Comparison of ENCODE assay signal across 37 cellular contexts in the genomic region with DNA sequence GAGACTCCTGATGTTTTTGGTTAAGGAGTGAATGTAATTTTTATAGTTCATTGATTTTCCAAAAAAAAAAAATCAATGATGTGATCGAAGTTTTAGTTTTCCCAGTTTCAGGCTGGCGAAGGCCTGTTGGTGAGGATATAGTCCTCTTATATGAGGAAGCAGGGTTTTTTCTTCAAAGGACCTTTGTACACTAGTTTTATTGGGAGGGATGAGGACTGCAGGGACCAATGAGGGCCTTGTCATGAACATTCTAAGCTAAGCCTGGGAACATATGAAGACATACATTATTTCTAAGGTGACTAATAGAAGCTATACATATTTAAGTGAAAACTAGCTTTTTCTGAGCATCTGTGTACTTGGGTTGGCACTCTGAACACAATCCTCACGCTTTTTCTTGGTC. TPM values are rescaled to one million over a fixed set of nuclear protein-coding genes. Genes with fewer than 3 reads are reported as not detected.
"Had no signal": no experiment of that assay in that cellular context is flagged by ENCODE, and none has a peak within 500 bp of the region (broad histone marks: within the 10 kb centered on the region; RNA-seq: fewer than 3 reads in every experiment).

No MANE protein-coding gene starts in this region.

- H3K4me1 Mint-ChIP-seq: activated B cell treated with CpG ODN at 0.5 μM for 24 hours; activated CD8-positive, alpha-beta memory T cell treated with anti-CD3 and anti-CD28 coated beads, Interleukin-2, amount 10 ng/mL, durations not matched to agents 7 days and 5 days; activated naive CD4-positive, alpha-beta T cell treated with anti-CD3 and anti-CD28 coated beads, Interleukin-2, amount 50 U/mL, for 24 hours; activated naive CD8-positive, alpha-beta T cell treated with anti-CD3 and anti-CD28 coated beads for 36 hours; activated naive CD8-positive, alpha-beta T cell treated with anti-CD3 and anti-CD28 coated beads, Interleukin-2, amount 50 U/mL, for 24 hours; brain; T-helper 17 cell had no signal

- FAIRE-seq: endometrium, endothelial cell of umbilical vein had no signal

- H3K27ac ChIP-seq: adrenal gland, ascending aorta, breast epithelium, cardiac muscle cell, colonic mucosa, epithelial cell of prostate, esophagus squamous epithelium, gastroesophageal sphincter, WERI-Rb-1 had no signal

- H3K4me3 ChIP-seq: adrenal gland, ascending aorta, breast epithelium, cardiac muscle cell, colonic mucosa, esophagus squamous epithelium, gastroesophageal sphincter had no signal

- H3K9me3 ChIP-seq: adrenal gland, ascending aorta, breast epithelium, colonic mucosa, esophagus squamous epithelium, gastroesophageal sphincter had no signal

- H3K27me3 Mint-ChIP-seq: activated B cell treated with CpG ODN at 0.5 μM for 24 hours; activated CD4-positive, alpha-beta memory T cell treated with anti-CD3 and anti-CD28 coated beads for 36 hours; activated CD8-positive, alpha-beta memory T cell treated with anti-CD3 and anti-CD28 coated beads, Interleukin-2, amount 10 ng/mL, durations not matched to agents 7 days and 5 days; activated naive CD4-positive, alpha-beta T cell treated with anti-CD3 and anti-CD28 coated beads, Interleukin-2, amount 50 U/mL, for 24 hours; activated naive CD8-positive, alpha-beta T cell treated with anti-CD3 and anti-CD28 coated beads for 36 hours; activated naive CD8-positive, alpha-beta T cell treated with anti-CD3 and anti-CD28 coated beads, Interleukin-2, amount 50 U/mL, for 24 hours; T-helper 17 cell had no signal

- DNase-seq: activated B cell treated with CpG ODN at 0.5 μM for 24 hours; activated CD4-positive, alpha-beta memory T cell treated with anti-CD3 and anti-CD28 coated beads for 36 hours; activated CD4-positive, alpha-beta T cell treated with anti-CD3 and anti-CD28 coated beads for 48 hours; activated CD8-positive, alpha-beta memory T cell treated with anti-CD3 and anti-CD28 coated beads, Interleukin-2, amount 10 ng/mL, durations not matched to agents 7 days and 5 days; activated CD8-positive, alpha-beta memory T cell treated with anti-CD3 and anti-CD28 coated beads, Interleukin-2, amount 50 U/mL, for 4 hours; activated CD8-positive, alpha-beta T cell treated with anti-CD3 and anti-CD28 coated beads, Interleukin-2, amount 10 ng/mL, durations not matched to agents 7 days and 5 days; activated effector memory CD4-positive, alpha-beta T cell treated with anti-CD3 and anti-CD28 coated beads, Interleukin-2, amount 50 U/mL, for 16 hours; activated naive CD4-positive, alpha-beta T cell treated with anti-CD3 and anti-CD28 coated beads for 36 hours; activated naive CD8-positive, alpha-beta T cell treated with anti-CD3 and anti-CD28 coated beads for 36 hours; activated naive CD8-positive, alpha-beta T cell treated with anti-CD3 and anti-CD28 coated beads, Interleukin-2, amount 50 U/mL, for 24 hours; activated T-cell treated with anti-CD3 and anti-CD28 coated beads, Interleukin-2, amount 50 U/mL, for 1 hour; activated T-cell treated with anti-CD3 and anti-CD28 coated beads, Interleukin-2, amount 50 U/mL, for 48 hours; adrenal gland; central memory CD4-positive, alpha-beta T cell; cerebellar nuclear complex; colonic mucosa; effector CD8-positive, alpha-beta T cell; esophagus squamous epithelium; foreskin melanocyte; T-helper 1 cell; T-helper 17 cell; T1000; WERI-Rb-1 had no signal

- H3K4me1 ChIP-seq: adrenal gland, ascending aorta, breast epithelium, colonic mucosa, esophagus squamous epithelium, gastroesophageal sphincter had no signal

- H3K9me3 Mint-ChIP-seq: activated B cell treated with CpG ODN at 0.5 μM for 24 hours; activated CD4-positive, alpha-beta memory T cell treated with anti-CD3 and anti-CD28 coated beads for 36 hours; activated naive CD4-positive, alpha-beta T cell treated with anti-CD3 and anti-CD28 coated beads for 36 hours; activated naive CD4-positive, alpha-beta T cell treated with anti-CD3 and anti-CD28 coated beads, Interleukin-2, amount 50 U/mL, for 24 hours; activated naive CD8-positive, alpha-beta T cell treated with anti-CD3 and anti-CD28 coated beads for 36 hours; activated naive CD8-positive, alpha-beta T cell treated with anti-CD3 and anti-CD28 coated beads, Interleukin-2, amount 50 U/mL, for 24 hours; activated T-helper 1 cell treated with anti-CD3 and anti-CD28 coated beads, Interleukin-12 subunit alpha, Interleukin-12 subunit beta, Interleukin-2, Interleukin-4 antibody, amounts not matched to agents 30 ng/mL and 10 ng/mL and 1 ng/mL, durations not matched to agents 14 hours and 24 hours and 36 hours; activated T-helper 2 cell treated with anti-CD3 and anti-CD28 coated beads, Interferon-gamma antibody, Interleukin-2, Interleukin-4, amounts not matched to agents 10 μg/mL and 5 μg/mL and 100 μg/mL, durations not matched to agents 14 hours and 24 hours and 36 hours; brain; T-helper 2 cell treated with Interferon-gamma antibody and Interleukin-4, amounts not matched to agents 5 μg/mL and 100 μg/mL, for 36 hours had no signal

- H3K27ac Mint-ChIP-seq: activated B cell treated with CpG ODN at 0.5 μM for 24 hours; activated CD4-positive, alpha-beta memory T cell treated with anti-CD3 and anti-CD28 coated beads for 36 hours; activated CD8-positive, alpha-beta memory T cell treated with anti-CD3 and anti-CD28 coated beads, Interleukin-2, amount 10 ng/mL, durations not matched to agents 7 days and 5 days; activated CD8-positive, alpha-beta T cell treated with anti-CD3 and anti-CD28 coated beads, Interleukin-2, amount 10 ng/mL, durations not matched to agents 7 days and 5 days; activated naive CD4-positive, alpha-beta T cell treated with anti-CD3 and anti-CD28 coated beads for 36 hours; activated naive CD4-positive, alpha-beta T cell treated with anti-CD3 and anti-CD28 coated beads, Interleukin-2, amount 50 U/mL, for 24 hours; activated naive CD8-positive, alpha-beta T cell treated with anti-CD3 and anti-CD28 coated beads for 36 hours; activated naive CD8-positive, alpha-beta T cell treated with anti-CD3 and anti-CD28 coated beads, Interleukin-2, amount 50 U/mL, for 24 hours; activated T-helper 1 cell treated with anti-CD3 and anti-CD28 coated beads, Interleukin-12 subunit alpha, Interleukin-12 subunit beta, Interleukin-2, Interleukin-4 antibody, amounts not matched to agents 30 ng/mL and 10 ng/mL and 1 ng/mL, durations not matched to agents 14 hours and 24 hours and 36 hours; activated T-helper 2 cell treated with anti-CD3 and anti-CD28 coated beads, Interferon-gamma antibody, Interleukin-2, Interleukin-4, amounts not matched to agents 10 μg/mL and 5 μg/mL and 100 μg/mL, durations not matched to agents 14 hours and 24 hours and 36 hours; T-helper 17 cell; T-helper 2 cell treated with Interferon-gamma antibody and Interleukin-4, amounts not matched to agents 5 μg/mL and 100 μg/mL, for 36 hours had no signal

- H3K36me3 ChIP-seq: adrenal gland, ascending aorta, breast epithelium, cardiac muscle cell, colonic mucosa, esophagus squamous epithelium, gastroesophageal sphincter, WERI-Rb-1 had no signal

- H3K27me3 ChIP-seq: adrenal gland, ascending aorta, breast epithelium, cardiac muscle cell, colonic mucosa, esophagus squamous epithelium, gastroesophageal sphincter had no signal

- H3K36me3 Mint-ChIP-seq: activated CD4-positive, alpha-beta memory T cell treated with anti-CD3 and anti-CD28 coated beads for 36 hours; activated CD8-positive, alpha-beta memory T cell treated with anti-CD3 and anti-CD28 coated beads, Interleukin-2, amount 10 ng/mL, durations not matched to agents 7 days and 5 days; activated naive CD4-positive, alpha-beta T cell treated with anti-CD3 and anti-CD28 coated beads, Interleukin-2, amount 50 U/mL, for 24 hours; activated naive CD8-positive, alpha-beta T cell treated with anti-CD3 and anti-CD28 coated beads for 36 hours had no signal

- ATAC-seq: activated CD4-positive, CD25-positive, alpha-beta regulatory T cell treated with anti-CD3 and anti-CD28 coated beads, Interleukin-2, amount 50 U/mL, for 24 hours; activated CD8-positive, alpha-beta memory T cell treated with anti-CD3 and anti-CD28 coated beads, Interleukin-2, amount 10 ng/mL, durations not matched to agents 7 days and 5 days; activated CD8-positive, alpha-beta T cell treated with anti-CD3 and anti-CD28 coated beads, Interleukin-2, amount 10 ng/mL, durations not matched to agents 7 days and 5 days; activated naive CD8-positive, alpha-beta T cell treated with anti-CD3 and anti-CD28 coated beads, Interleukin-2, amount 50 U/mL, for 24 hours; gastroesophageal sphincter; T-helper 17 cell had no signal

- H3K4me3 Mint-ChIP-seq: activated B cell treated with CpG ODN at 0.5 μM for 24 hours; activated CD4-positive, alpha-beta memory T cell treated with anti-CD3 and anti-CD28 coated beads for 36 hours; activated CD8-positive, alpha-beta memory T cell treated with anti-CD3 and anti-CD28 coated beads, Interleukin-2, amount 10 ng/mL, durations not matched to agents 7 days and 5 days; activated CD8-positive, alpha-beta T cell treated with anti-CD3 and anti-CD28 coated beads, Interleukin-2, amount 10 ng/mL, durations not matched to agents 7 days and 5 days; activated naive CD4-positive, alpha-beta T cell treated with anti-CD3 and anti-CD28 coated beads for 36 hours; activated naive CD4-positive, alpha-beta T cell treated with anti-CD3 and anti-CD28 coated beads, Interleukin-2, amount 50 U/mL, for 24 hours; activated naive CD8-positive, alpha-beta T cell treated with anti-CD3 and anti-CD28 coated beads for 36 hours; activated naive CD8-positive, alpha-beta T cell treated with anti-CD3 and anti-CD28 coated beads, Interleukin-2, amount 50 U/mL, for 24 hours; activated T-helper 1 cell treated with anti-CD3 and anti-CD28 coated beads, Interleukin-12 subunit alpha, Interleukin-12 subunit beta, Interleukin-2, Interleukin-4 antibody, amounts not matched to agents 30 ng/mL and 10 ng/mL and 1 ng/mL, durations not matched to agents 14 hours and 24 hours and 36 hours; brain; T-helper 17 cell; T-helper 2 cell treated with Interferon-gamma antibody and Interleukin-4, amounts not matched to agents 5 μg/mL and 100 μg/mL, for 36 hours had no signal

RNA-seq across cellular contexts. Expression of gene SLC4A4, which starts 43.3 kb away (rescaled TPM):
- total RNA-seq: activated B cell treated with CpG ODN at 0.5 μM for 24 hours; activated naive CD4-positive, alpha-beta T cell treated with anti-CD3 and anti-CD28 coated beads for 36 hours; dermis microvascular lymphatic vessel endothelial cell; endothelial cell of umbilical vein had no signal
- polyA plus RNA-seq: endothelial cell of umbilical vein had no signal
